23 cellular contexts compared by ENCODE assay signal in the genomic region with DNA sequence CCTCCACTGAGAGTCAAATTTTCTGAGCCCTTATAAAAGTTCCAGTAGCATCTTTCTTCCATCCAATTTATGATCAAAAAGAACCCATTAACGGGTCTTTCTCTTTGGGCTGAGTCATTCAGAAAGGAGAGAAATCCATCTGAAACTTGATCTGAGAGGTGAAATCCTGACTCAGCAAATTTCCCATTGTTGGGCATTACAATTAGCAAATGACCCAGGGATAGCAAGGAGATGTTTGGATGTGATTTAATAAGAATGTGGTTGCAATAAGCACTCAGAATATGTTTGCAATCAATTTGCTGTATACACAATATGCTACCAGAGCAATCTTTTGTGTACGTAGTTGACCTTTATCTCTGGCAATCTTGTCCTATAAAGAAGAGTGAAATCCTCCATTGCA.
DNase-seq lines count a peak whose midpoint lies in the region; ATAC-seq and TF ChIP-seq lines count a peak whose summit lies in the region.
"Had no signal": no experiment of that assay in that cellular context is flagged by ENCODE, and none has a peak within 500 bp of the region (broad histone marks: within the 10 kb centered on the region; RNA-seq: fewer than 3 reads in every experiment).

No MANE protein-coding gene starts in this region.

- intact Hi-C loops in A673 (cut with micrococcal nuclease; ENCODE audit: unreplicated experiment) = no loop called here

- H3K27me3 Mint-ChIP-seq in WTC11 (ENCODE audit: low read depth) = peaks cover 4% of the 10 kb centered on the region; the same call in 1 of the 2 replicates

- H3K9me3 Mint-ChIP-seq in WTC11 = peaks cover 36% of the 10 kb centered on the region

- H3K9me3 ChIP-seq in A673 (ENCODE audit: low read depth, low read length, poor library complexity, severe bottlenecking) = peaks cover 4% of the 10 kb centered on the region
- no peaks in the 10 kb centered on the region for H3K9me3 ChIP-seq in HUES48 (ENCODE audit: control insufficient read depth, insufficient read depth, low read length)

- no peak overlapping the region for H3K27ac Mint-ChIP-seq in WTC11

- peak overlapping the region; percentile 34 for H3K4me3 Mint-ChIP-seq in WTC11
- H3K4me3 Mint-ChIP-seq: CD14-positive monocyte had no signal

- H3K9ac ChIP-seq in HUES48 (ENCODE audit: low read depth, low read length) = no peak overlapping the region; the same call in 1 of the 2 replicates
- H3K9ac ChIP-seq: GM23248 had no signal

- peak; percentile 65 for DNase-seq in A673 (ENCODE audit: low spot score)
- DNase-seq in NCI-H146 treated with DMSO at 0.1 percent for 48 hours (lab: John Stamatoyannopoulos, UW; ENCODE audit: unreplicated experiment) = peak; percentile 48
- DNase-seq in WTC11 (ENCODE audit: low spot score) = no peak
- no peak for DNase-seq in COLO668 (lab: John Stamatoyannopoulos, UW; ENCODE audit: unreplicated experiment)
- DNase-seq in NCI-H1694 (lab: John Stamatoyannopoulos, UW) = no peak
- DNase-seq in AG08396 (ENCODE audit: low spot score) = no peak
- DNase-seq: COR-L47, DMS 273 treated with DMSO at 0.1 percent for 48 hours, GDM1, GM23248, NCI-H1436 treated with DMSO at 0.1 percent for 48 hours, NCI-H2107, NCI-H345, NCI-H526 treated with DMSO at 0.1 percent for 48 hours, PC-3, RPMI8226, SIG-M5, T-helper 1 cell, T1000 had no signal

- no TSS peak for BruUV-seq in A673 (replicated peaks; lab: Mats Ljungman, UMichigan)

- TF ChIP-seq CTCF in A673 (conservative IDR thresholded peaks at IDR 0.05; ENCODE audit: low read depth, low read length) (no peak), WTC11 (IDR thresholded peaks at IDR 0.05) (no peak)

- H3K36me3 ChIP-seq in A673 (ENCODE audit: insufficient read depth, low read length, poor library complexity, severe bottlenecking) = no peaks in the 10 kb centered on the region
- no peaks in the 10 kb centered on the region for H3K36me3 ChIP-seq in HUES48 (ENCODE audit: control insufficient read depth, insufficient read depth, low read length)

- no peak overlapping the region for H3K27ac ChIP-seq in A673 (ENCODE audit: low read depth, low read length, poor library complexity, severe bottlenecking)
- peak overlapping the region; percentile 24 for H3K27ac ChIP-seq in HUES48 (ENCODE audit: low read depth, low read length)
- H3K27ac ChIP-seq: GM23248 had no signal

- POLR2A ChIA-PET in A673 (lab: Charles Lee; ENCODE audit: low non-redundant PET) = no interaction called here
- POLR2A ChIA-PET in WTC11 (lab: Charles Lee) = no interaction called here

- H3K4me3 ChIP-seq in A673 (ENCODE audit: low read depth, low read length, poor library complexity, severe bottlenecking) (no peak overlapping the region), HUES48 (ENCODE audit: low read depth, low read length) (no peak overlapping the region)
- H3K4me3 ChIP-seq: GM23248 had no signal

- CTCF ChIA-PET in A673 (lab: Charles Lee) (no interaction called here), WTC11 (lab: Charles Lee) (no interaction called here)

- H3K27me3 ChIP-seq in A673 (replicated peaks; ENCODE audit: insufficient read depth, low read depth, low read length, poor library complexity) (peaks cover 6% of the 10 kb centered on the region), HUES48 (ENCODE audit: control insufficient read depth, insufficient read depth, low read length) (no peaks in the 10 kb centered on the region)

- ATAC-seq in WTC11 (no peak; the same call in 1 of the 2 replicates), HG03159 (IDR thresholded peaks at IDR 0.05; ENCODE audit: unreplicated experiment) (no peak)
- ATAC-seq: PC-3, SK-N-SH treated with all-trans-retinoic acid at 6 μM for 48 hours had no signal

- peaks cover 32% of the 10 kb centered on the region for H3K4me1 Mint-ChIP-seq in WTC11
- H3K4me1 Mint-ChIP-seq: CD14-positive monocyte had no signal

- no peaks in the 10 kb centered on the region for H3K4me1 ChIP-seq in A673 (ENCODE audit: insufficient read depth, low read length, poor library complexity, severe bottlenecking)
- H3K4me1 ChIP-seq in HUES48 (ENCODE audit: control insufficient read depth, insufficient read depth, low read length) = peaks cover 13% of the 10 kb centered on the region

- H3K36me3 Mint-ChIP-seq in WTC11 = peaks cover 16% of the 10 kb centered on the region
- H3K36me3 Mint-ChIP-seq: CD14-positive monocyte had no signal

TF ChIP-seq in WTC11, 78 proteins besides CTCF, POLR2A, EP300 and RAD21:
- TF ChIP-seq GTF2I (CRISPR knock-in tag; conservative IDR thresholded peaks at IDR 0.05) (no peak), NFE2L1 (CRISPR knock-in tag; IDR thresholded peaks at IDR 0.05) (peak; percentile 78)
TF ChIP-seq in WTC11: peak in this region for 1.

Comparison
In these comparisons a context has a peak if more than half of its experiments do, and no peak if none do; other contexts are left out.
1. DNase-seq: peak in A673 (single experiment) and NCI-H146 treated with DMSO at 0.1 percent for 48 hours (single experiment); none in WTC11 (single experiment), COLO668 (single experiment), NCI-H1694 (single experiment) and AG08396 (single experiment).